In genomic region chr1:31657972-31658510, GRCh38 we compare ENCODE assay signal across 30 cellular contexts. TPM values are rescaled to one million over a fixed set of nuclear protein-coding genes. Genes with fewer than 3 reads are reported as not detected.
"Had no signal": no experiment of that assay in that cellular context is flagged by ENCODE, and none has a peak within 500 bp of the region (broad histone marks: within the 10 kb centered on the region; RNA-seq: fewer than 3 reads in every experiment).

No MANE protein-coding gene starts in this region.

- ATAC-seq: activated CD8-positive, alpha-beta memory T cell treated with anti-CD3 and anti-CD28 coated beads, Interleukin-2, amount 10 ng/mL, durations not matched to agents 7 days and 5 days; activated naive CD8-positive, alpha-beta T cell treated with anti-CD3 and anti-CD28 coated beads, Interleukin-2, amount 50 U/mL, for 24 hours; body of pancreas; T-cell had no signal

- H3K4me1 ChIP-seq: ascending aorta, body of pancreas had no signal

- H3K9me3 ChIP-seq: ascending aorta, body of pancreas had no signal

- H3K27me3 ChIP-seq: ascending aorta, body of pancreas had no signal

- FAIRE-seq: bronchial epithelial cell, RCC 7860, TTC549 had no signal

- H3K27ac ChIP-seq: body of pancreas had no signal

- H3K4me3 ChIP-seq: ascending aorta, body of pancreas had no signal

- DNase-seq: activated B cell treated with CpG ODN at 0.5 μM for 24 hours; activated CD4-positive, alpha-beta T cell treated with anti-CD3 and anti-CD28 coated beads for 1 hour; activated CD4-positive, alpha-beta T cell treated with anti-CD3 and anti-CD28 coated beads, Interleukin-2, amount 10 ng/mL, durations not matched to agents 24 days and 14 days; activated CD4-positive, alpha-beta T cell treated with anti-CD3 and anti-CD28 coated beads, Interleukin-2, amount 50 U/mL, for 48 hours; activated CD8-positive, alpha-beta memory T cell treated with anti-CD3 and anti-CD28 coated beads, Interleukin-2, amount 10 ng/mL, durations not matched to agents 7 days and 5 days; activated effector memory CD4-positive, alpha-beta T cell treated with Interleukin-2 at 50 U/mL for 16 hours; activated naive CD4-positive, alpha-beta T cell; activated naive CD8-positive, alpha-beta T cell treated with anti-CD3 and anti-CD28 coated beads, Interleukin-2, amount 50 U/mL, for 24 hours; activated T-cell treated with anti-CD3 and anti-CD28 coated beads, Interleukin-2, amount 50 U/mL, for 24 hours; amniotic stem cell; body of pancreas; central memory CD4-positive, alpha-beta T cell; KG1; NCI-H1092; NCI-H1417; NCI-H1694; NCI-H2029 treated with DMSO at 0.1 percent for 48 hours; NCI-H510A treated with DMSO at 0.1 percent for 48 hours; NCI-H69; SHP77 treated with DMSO at 0.1 percent for 48 hours; T-cell; T-helper 2 cell had no signal

RNA-seq across cellular contexts. Expression of gene HCRTR1, which starts 40.6 kb away (rescaled TPM):
- total RNA-seq: activated B cell treated with CpG ODN at 0.5 μM for 24 hours; activated CD4-positive, alpha-beta T cell treated with anti-CD3 and anti-CD28 coated beads, Interleukin-2, amount 10 ng/mL, durations not matched to agents 24 days and 14 days; activated CD8-positive, alpha-beta memory T cell treated with anti-CD3 and anti-CD28 coated beads, Interleukin-2, amount 10 ng/mL, durations not matched to agents 7 days and 5 days; activated T-helper 1 cell treated with anti-CD3 and anti-CD28 coated beads, Interleukin-12 subunit alpha, Interleukin-12 subunit beta, Interleukin-2, Interleukin-4 antibody, amounts not matched to agents 30 ng/mL and 10 ng/mL and 1 ng/mL, durations not matched to agents 14 hours and 24 hours and 36 hours; ascending aorta; body of pancreas; bronchial epithelial cell; LHCN-M2; M059J; SK-MEL-5; T-cell had no signal

RNA-seq across cellular contexts. Expression of gene COL16A1, which starts 45.8 kb away (rescaled TPM):
- total RNA-seq: activated CD4-positive, alpha-beta T cell treated with anti-CD3 and anti-CD28 coated beads, Interleukin-2, amount 10 ng/mL, durations not matched to agents 24 days and 14 days; activated CD8-positive, alpha-beta memory T cell treated with anti-CD3 and anti-CD28 coated beads, Interleukin-2, amount 10 ng/mL, durations not matched to agents 7 days and 5 days; activated T-helper 1 cell treated with anti-CD3 and anti-CD28 coated beads, Interleukin-12 subunit alpha, Interleukin-12 subunit beta, Interleukin-2, Interleukin-4 antibody, amounts not matched to agents 30 ng/mL and 10 ng/mL and 1 ng/mL, durations not matched to agents 14 hours and 24 hours and 36 hours had no signal
